18 cellular contexts compared by ENCODE assay signal in the genomic region with DNA sequence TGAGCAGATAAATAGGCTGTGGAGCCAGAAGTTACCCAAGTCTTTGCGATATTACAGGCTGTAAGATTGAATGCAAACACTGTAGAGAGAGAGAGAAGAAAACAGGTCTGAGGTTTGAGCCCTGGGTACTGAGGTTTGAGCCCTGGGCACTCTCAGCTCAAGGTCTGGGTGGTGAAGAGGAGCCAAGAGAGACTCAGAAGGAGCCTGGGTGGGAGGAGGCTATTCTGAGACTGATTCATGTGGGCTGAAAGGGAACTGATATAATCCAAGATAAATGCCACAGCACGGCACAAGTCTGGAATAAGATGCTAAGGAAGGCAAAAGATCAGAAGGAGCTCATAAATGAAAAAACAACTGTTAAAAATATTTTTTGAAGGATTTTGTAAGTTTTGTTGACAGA.
DNase-seq lines count a peak whose midpoint lies in the region; ATAC-seq and TF ChIP-seq lines count a peak whose summit lies in the region.
"Had no signal": no experiment of that assay in that cellular context is flagged by ENCODE, and none has a peak within 500 bp of the region (broad histone marks: within the 10 kb centered on the region; RNA-seq: fewer than 3 reads in every experiment).

No MANE protein-coding gene starts in this region.

- H3K4me3 ChIP-seq in adipocyte (ENCODE audit: low read length) (no peak overlapping the region), lower lobe of right lung (no peak overlapping the region)
- H3K4me3 ChIP-seq: SJCRH30 had no signal

- intact Hi-C loops in lower lobe of right lung (cut with DNase I): no loop called here

- H3K9me3 ChIP-seq in adipocyte (ENCODE audit: control insufficient read depth, low read length): peaks cover 5% of the 10 kb centered on the region
- peaks cover 10% of the 10 kb centered on the region for H3K9me3 ChIP-seq in lower lobe of right lung

- H3K4me1 ChIP-seq in adipocyte (ENCODE audit: control insufficient read depth, insufficient read depth, low read length): peaks cover 24% of the 10 kb centered on the region
- no peaks in the 10 kb centered on the region for H3K4me1 ChIP-seq in lower lobe of right lung
- H3K4me1 ChIP-seq: SJCRH30 had no signal

- peaks cover 16% of the 10 kb centered on the region for H3K36me3 Mint-ChIP-seq in mesothelial cell of epicardium
- H3K36me3 Mint-ChIP-seq: CD8-positive, alpha-beta T cell; T-cell had no signal

- H3K36me3 ChIP-seq in adipocyte (ENCODE audit: control insufficient read depth, insufficient read depth, low read length, severe bottlenecking): no peaks in the 10 kb centered on the region
- no peaks in the 10 kb centered on the region for H3K36me3 ChIP-seq in lower lobe of right lung
- H3K36me3 ChIP-seq: SJCRH30 had no signal

- H3K27ac Mint-ChIP-seq in mesothelial cell of epicardium: peak overlapping the region; percentile 14
- H3K27ac Mint-ChIP-seq: CD8-positive, alpha-beta T cell; HFFc6; T-cell had no signal

- peaks cover 20% of the 10 kb centered on the region for H3K4me1 Mint-ChIP-seq in mesothelial cell of epicardium
- H3K4me1 Mint-ChIP-seq: T-cell had no signal

- H3K4me3 Mint-ChIP-seq in mesothelial cell of epicardium: no peak overlapping the region
- H3K4me3 Mint-ChIP-seq: CD8-positive, alpha-beta T cell; H9; HFFc6; T-cell had no signal

- peaks cover 31% of the 10 kb centered on the region for H3K9me3 Mint-ChIP-seq in mesothelial cell of epicardium
- H3K9me3 Mint-ChIP-seq: HFFc6 had no signal

- TF ChIP-seq CTCF in mesothelial cell of epicardium (IDR thresholded peaks at IDR 0.05; ENCODE audit: unreplicated experiment): no peak
- no peak for TF ChIP-seq CTCF in lower lobe of right lung (IDR thresholded peaks at IDR 0.05)

- no peaks in the 10 kb centered on the region for H3K27me3 ChIP-seq in adipocyte (replicated peaks; ENCODE audit: control insufficient read depth, insufficient read depth, low read length)
- H3K27me3 ChIP-seq in lower lobe of right lung (ENCODE audit: low read depth): no peaks in the 10 kb centered on the region
- H3K27me3 ChIP-seq: SJCRH30 had no signal

- H3K9ac ChIP-seq in adipocyte (ENCODE audit: low read length): no peak overlapping the region

- ATAC-seq in HG02678 (IDR thresholded peaks at IDR 0.05; ENCODE audit: unreplicated experiment) (peak; percentile 17), lower lobe of right lung (no peak)
- ATAC-seq: CD8-positive, alpha-beta T cell; T-cell had no signal

- no peaks in the 10 kb centered on the region for H3K27me3 Mint-ChIP-seq in mesothelial cell of epicardium (ENCODE audit: low read depth)

- DNase-seq in CD1c-positive myeloid dendritic cell (ENCODE audit: extremely low spot score) (peak; percentile 48), adipocyte (ENCODE audit: low read depth) (peak; percentile 22), mesothelial cell of epicardium (ENCODE audit: low spot score in 2 of 2, unreplicated experiment in 2 of 2) (no peak), NCI-H82 treated with DMSO at 0.1 percent for 48 hours (lab: John Stamatoyannopoulos, UW; ENCODE audit: unreplicated experiment) (no peak), lower lobe of right lung (no peak), NCI-H1417 (lab: John Stamatoyannopoulos, UW) (no peak)
- DNase-seq: CD8-positive, alpha-beta T cell; GDM1; H9; HFFc6; KG1; NCI-H1092; NCI-H1436 treated with DMSO at 0.1 percent for 48 hours; NCI-H1930; OCI-M1; SJCRH30; T-cell had no signal

- no peak overlapping the region for H3K27ac ChIP-seq in lower lobe of right lung
- H3K27ac ChIP-seq: SJCRH30 had no signal

Comparison
In these comparisons a context has a peak if more than half of its experiments do, and no peak if none do; other contexts are left out.
1. DNase-seq: peak in CD1c-positive myeloid dendritic cell (single experiment) and adipocyte (single experiment); none in mesothelial cell of epicardium (0 of 2), NCI-H82 treated with DMSO at 0.1 percent for 48 hours (single experiment), lower lobe of right lung (single experiment) and NCI-H1417 (0 of 3).